9 cellular contexts compared by ENCODE assay signal in the genomic region with DNA sequence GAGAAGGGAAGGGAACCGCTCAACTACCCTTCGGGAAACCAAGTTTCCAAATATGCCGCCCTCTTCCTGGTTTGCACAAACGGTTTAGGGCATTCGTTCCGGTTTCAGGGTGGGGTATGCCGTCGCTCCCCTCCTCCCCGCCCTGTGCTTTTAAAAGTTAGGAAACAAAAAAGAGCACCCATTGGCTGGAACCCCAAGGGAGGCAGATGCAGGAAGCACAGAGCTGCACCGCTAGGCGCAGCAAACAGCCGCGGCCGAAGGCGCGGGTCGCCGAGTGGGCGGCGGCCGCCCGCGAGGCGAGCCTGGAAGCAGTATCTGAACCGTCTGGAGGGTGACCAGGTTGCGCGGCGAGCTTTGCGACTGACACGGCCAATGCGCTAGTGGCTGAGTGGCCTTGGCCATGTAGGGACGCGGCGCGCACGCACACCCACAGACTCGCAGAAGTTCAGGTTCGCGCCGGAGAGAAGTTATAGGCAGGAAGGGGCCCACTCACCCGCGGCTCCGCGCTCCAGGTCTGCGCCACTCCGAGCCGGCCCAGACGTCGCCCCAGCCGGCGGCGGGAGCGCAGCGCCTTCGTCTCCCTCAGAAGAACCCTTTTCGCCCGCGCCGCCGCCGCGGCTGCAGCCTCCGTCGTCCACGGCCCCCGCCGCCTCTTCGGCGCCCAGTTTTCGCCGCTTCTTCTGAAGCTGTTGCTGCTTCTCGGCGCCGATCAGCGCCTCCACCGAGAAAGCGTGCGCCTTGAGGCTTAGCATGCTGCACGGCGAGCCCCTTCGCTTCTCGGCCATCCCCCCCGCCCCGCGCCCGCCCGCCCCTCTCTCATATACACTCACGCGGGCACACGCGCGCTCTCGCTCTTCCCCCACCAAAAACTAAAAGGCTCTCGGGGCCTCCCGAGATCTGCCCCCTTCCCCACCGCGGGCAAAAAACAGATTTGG. TPM values are rescaled to one million over a fixed set of nuclear protein-coding genes. Genes with fewer than 3 reads are reported as not detected.
DNase-seq lines count a peak whose midpoint lies in the region; ATAC-seq lines count a peak whose summit lies in the region.
"Had no signal": no experiment of that assay in that cellular context is flagged by ENCODE, and none has a peak within 500 bp of the region (broad histone marks: within the 10 kb centered on the region; RNA-seq: fewer than 3 reads in every experiment).

No MANE protein-coding gene starts in this region.

- no peak for DNase-seq in activated T-cell treated with anti-CD3 and anti-CD28 coated beads, Interleukin-2, amount 50 U/mL, for 4 hours
- DNase-seq in activated T-cell treated with anti-CD3 and anti-CD28 coated beads, Interleukin-2, amount 50 U/mL, for 1 hour, result no peak
- DNase-seq in adipocyte (ENCODE audit: low read depth) (peak; percentile 83), cerebellar nuclear complex (lab: John Stamatoyannopoulos, UW) (no peak)

- H3K4me3 Mint-ChIP-seq in activated T-cell treated with anti-CD3 and anti-CD28 coated beads, Interleukin-2, amount 50 U/mL, for 4 hours, result peak overlapping the region; percentile 11
- peak overlapping the region; percentile 58 for H3K4me3 Mint-ChIP-seq in stimulated activated memory B cell treated with anti-CD40 and anti-IgM and Interleukin-4, amounts not matched to agents 10 μg/mL and 1 μg/mL and 100 μg/mL, for 72 hours

- no peaks in the 10 kb centered on the region for H3K36me3 Mint-ChIP-seq in activated T-cell treated with anti-CD3 and anti-CD28 coated beads, Interleukin-2, amount 50 U/mL, for 4 hours (ENCODE audit: insufficient read depth)
- no peaks in the 10 kb centered on the region for H3K36me3 Mint-ChIP-seq in stimulated activated memory B cell treated with anti-CD40 and anti-IgM and Interleukin-4, amounts not matched to agents 10 μg/mL and 1 μg/mL and 100 μg/mL, for 72 hours
- H3K36me3 Mint-ChIP-seq: activated naive CD4-positive, alpha-beta T cell treated with anti-CD3 and anti-CD28 coated beads, Interleukin-2, amount 50 U/mL, for 24 hours had no signal

- ATAC-seq in activated T-cell treated with anti-CD3 and anti-CD28 coated beads, Interleukin-2, amount 50 U/mL, for 4 hours, result peak in 1 of 2 donors; percentile 44
- ATAC-seq in stimulated activated memory B cell treated with anti-CD40 and anti-IgM and Interleukin-4, amounts not matched to agents 10 μg/mL and 1 μg/mL and 100 μg/mL, for 72 hours, result no peak
- no peak for ATAC-seq in GM18861 (IDR thresholded peaks at IDR 0.05; ENCODE audit: unreplicated experiment)
- no peak for ATAC-seq in HG03280 (IDR thresholded peaks at IDR 0.05; ENCODE audit: unreplicated experiment)

- H3K27ac Mint-ChIP-seq in stimulated activated memory B cell treated with anti-CD40 and anti-IgM and Interleukin-4, amounts not matched to agents 10 μg/mL and 1 μg/mL and 100 μg/mL, for 72 hours, result no peak overlapping the region
- H3K27ac Mint-ChIP-seq: activated naive CD4-positive, alpha-beta T cell treated with anti-CD3 and anti-CD28 coated beads, Interleukin-2, amount 50 U/mL, for 24 hours had no signal

- H3K4me1 ChIP-seq in adipocyte (ENCODE audit: control insufficient read depth, insufficient read depth, low read length) (peaks cover 28% of the 10 kb centered on the region), iPS-20b (ENCODE audit: insufficient read depth, low read length) (peaks cover 5% of the 10 kb centered on the region; the same call in 1 of the 2 replicates)

- no peaks in the 10 kb centered on the region for H3K9me3 ChIP-seq in adipocyte (ENCODE audit: control insufficient read depth, low read length)
- H3K9me3 ChIP-seq in iPS-20b (ENCODE audit: insufficient read depth, low read depth, low read length), result no peaks in the 10 kb centered on the region

- H3K27me3 ChIP-seq in adipocyte (replicated peaks; ENCODE audit: control insufficient read depth, insufficient read depth, low read length) (no peaks in the 10 kb centered on the region), iPS-20b (ENCODE audit: insufficient read depth, low read length) (peaks cover 97% of the 10 kb centered on the region)

- H3K9ac ChIP-seq in adipocyte (ENCODE audit: low read length) (peak overlapping the region; percentile 97), iPS-20b (ENCODE audit: low read depth, low read length) (no peak overlapping the region)

- H3K36me3 ChIP-seq in adipocyte (ENCODE audit: control insufficient read depth, insufficient read depth, low read length, severe bottlenecking) (no peaks in the 10 kb centered on the region), iPS-20b (ENCODE audit: insufficient read depth, low read depth, low read length) (no peaks in the 10 kb centered on the region)

- H3K27ac ChIP-seq in iPS-20b (ENCODE audit: low read length), result no peak overlapping the region

- H3K9me3 Mint-ChIP-seq in activated T-cell treated with anti-CD3 and anti-CD28 coated beads, Interleukin-2, amount 50 U/mL, for 4 hours, result no peaks in the 10 kb centered on the region
- H3K9me3 Mint-ChIP-seq in stimulated activated memory B cell treated with anti-CD40 and anti-IgM and Interleukin-4, amounts not matched to agents 10 μg/mL and 1 μg/mL and 100 μg/mL, for 72 hours, result peaks cover 3% of the 10 kb centered on the region

- H3K4me1 Mint-ChIP-seq in activated T-cell treated with anti-CD3 and anti-CD28 coated beads, Interleukin-2, amount 50 U/mL, for 4 hours (ENCODE audit: low read depth), result peaks cover 4% of the 10 kb centered on the region
- peaks cover 6% of the 10 kb centered on the region for H3K4me1 Mint-ChIP-seq in stimulated activated memory B cell treated with anti-CD40 and anti-IgM and Interleukin-4, amounts not matched to agents 10 μg/mL and 1 μg/mL and 100 μg/mL, for 72 hours

- H3K4me3 ChIP-seq in adipocyte (ENCODE audit: low read length) (peak overlapping the region; percentile 85), iPS-20b (ENCODE audit: low read length) (peak overlapping the region; percentile 82)

- H3K27me3 Mint-ChIP-seq in activated T-cell treated with anti-CD3 and anti-CD28 coated beads, Interleukin-2, amount 50 U/mL, for 4 hours (ENCODE audit: low read depth), result peaks cover 62% of the 10 kb centered on the region
- H3K27me3 Mint-ChIP-seq in stimulated activated memory B cell treated with anti-CD40 and anti-IgM and Interleukin-4, amounts not matched to agents 10 μg/mL and 1 μg/mL and 100 μg/mL, for 72 hours, result peaks cover 65% of the 10 kb centered on the region

RNA-seq across cellular contexts. Expression of a gene that starts 0.7 kb away (rescaled TPM):
- not detected for total RNA-seq in activated T-cell treated with anti-CD3 and anti-CD28 coated beads, Interleukin-2, amount 50 U/mL, for 4 hours
